ENCODE assay signal across 8 cellular contexts in genomic region chr3:38579551-38580449, GRCh38.
DNase-seq lines count a peak whose midpoint lies in the region; ATAC-seq lines count a peak whose summit lies in the region.

No MANE protein-coding gene starts in this region.

- no peak overlapping the region for H3K27ac Mint-ChIP-seq in T-helper 17 cell

- ATAC-seq in HG03442 (IDR thresholded peaks at IDR 0.05; ENCODE audit: unreplicated experiment): peak; percentile 53
- no peak for ATAC-seq in T-helper 17 cell
- ATAC-seq in GM18861 (IDR thresholded peaks at IDR 0.05; ENCODE audit: unreplicated experiment): no peak

- no peaks in the 10 kb centered on the region for H3K9me3 ChIP-seq in T-helper 17 cell (ENCODE audit: control insufficient read depth, low read length, poor library complexity, severe bottlenecking)

- no peaks in the 10 kb centered on the region for H3K4me1 Mint-ChIP-seq in T-helper 17 cell

- no peaks in the 10 kb centered on the region for H3K36me3 Mint-ChIP-seq in T-helper 17 cell (ENCODE audit: low read depth)

- DNase-seq in activated CD8-positive, alpha-beta memory T cell treated with anti-CD3 and anti-CD28 coated beads for 24 hours: peak; percentile 32
- no peak for DNase-seq in activated CD8-positive, alpha-beta memory T cell treated with anti-CD3 and anti-CD28 coated beads, Interleukin-2, amount 50 U/mL, for 4 hours
- DNase-seq in globus pallidus (ENCODE audit: low spot score): peak; percentile 21
- peak; percentile 39 for DNase-seq in ureter (ENCODE audit: low spot score)
- DNase-seq in T-helper 17 cell: no peak
- no peak for DNase-seq in superior temporal gyrus (ENCODE audit: extremely low spot score)

- H3K4me3 Mint-ChIP-seq in T-helper 17 cell: no peak overlapping the region

- peaks cover 15% of the 10 kb centered on the region for H3K27me3 Mint-ChIP-seq in T-helper 17 cell

Comparison
In these comparisons a context has a peak if more than half of its experiments do, and no peak if none do; other contexts are left out.
1. DNase-seq: peak in activated CD8-positive, alpha-beta memory T cell treated with anti-CD3 and anti-CD28 coated beads for 24 hours (single experiment), globus pallidus (single experiment) and ureter (single experiment); none in activated CD8-positive, alpha-beta memory T cell treated with anti-CD3 and anti-CD28 coated beads, Interleukin-2, amount 50 U/mL, for 4 hours (single experiment), T-helper 17 cell (0 of 3) and superior temporal gyrus (single experiment).